In genomic region chr2:98732430-98733051, GRCh38 we compare ENCODE assay signal across 12 cellular contexts. TPM values are rescaled to one million over a fixed set of nuclear protein-coding genes. Genes with fewer than 3 reads are reported as not detected.
DNase-seq lines count a peak whose midpoint lies in the region; ATAC-seq and TF ChIP-seq lines count a peak whose summit lies in the region.
"Had no signal": no experiment of that assay in that cellular context is flagged by ENCODE, and none has a peak within 500 bp of the region (broad histone marks: within the 10 kb centered on the region; RNA-seq: fewer than 3 reads in every experiment).

No MANE protein-coding gene starts in this region.

- H3K4me3 ChIP-seq in breast epithelium (peak overlapping the region in 1 of 3 donors; percentile 98), transverse colon (peak overlapping the region in 2 of 4 donors; percentile 87 to 98)

- H3K36me3 ChIP-seq in breast epithelium (no peaks in the 10 kb centered on the region), transverse colon (no peaks in the 10 kb centered on the region)
- H3K36me3 ChIP-seq: ascending aorta, ovary, SJSA1 had no signal

- CTCF ChIA-PET in MCF 10A (lab: Yijun Ruan, JAX) = interaction anchor here (0.8 kb wide), 1 partner anchor 106 kb away, joined by 3 read pairs; no protein-coding TSS in a partner anchor

- H3K4me3 Mint-ChIP-seq in MCF 10A (ENCODE audit: unreplicated experiment) (peak overlapping the region; percentile 67), mesothelial cell of epicardium (peak overlapping the region; percentile 47)
- H3K4me3 Mint-ChIP-seq in activated T-helper 2 cell treated with anti-CD3 and anti-CD28 coated beads, Interferon-gamma antibody, Interleukin-2, Interleukin-4, amounts not matched to agents 10 μg/mL and 5 μg/mL and 100 μg/mL, durations not matched to agents 14 hours and 24 hours and 36 hours (ENCODE audit: low read depth) = peak overlapping the region; percentile 88

- H3K27ac Mint-ChIP-seq in MCF 10A (ENCODE audit: low read depth, unreplicated experiment) (no peak overlapping the region), mesothelial cell of epicardium (no peak overlapping the region)
- H3K27ac Mint-ChIP-seq in activated T-helper 2 cell treated with anti-CD3 and anti-CD28 coated beads, Interferon-gamma antibody, Interleukin-2, Interleukin-4, amounts not matched to agents 10 μg/mL and 5 μg/mL and 100 μg/mL, durations not matched to agents 14 hours and 24 hours and 36 hours = peak overlapping the region; percentile 76

- H3K4me1 Mint-ChIP-seq in MCF 10A (ENCODE audit: insufficient read depth, unreplicated experiment) (peaks cover 18% of the 10 kb centered on the region), mesothelial cell of epicardium (peaks cover 14% of the 10 kb centered on the region)
- H3K4me1 Mint-ChIP-seq in activated T-helper 2 cell treated with anti-CD3 and anti-CD28 coated beads, Interferon-gamma antibody, Interleukin-2, Interleukin-4, amounts not matched to agents 10 μg/mL and 5 μg/mL and 100 μg/mL, durations not matched to agents 14 hours and 24 hours and 36 hours (ENCODE audit: low read depth) = peaks cover 70% of the 10 kb centered on the region

- POLR2A ChIA-PET in MCF 10A (lab: Yijun Ruan, JAX) = interaction anchor here (0.7 to 2.2 kb wide), 5 partner anchors 10 to 376 kb away, joined by 3 to 15 read pairs (median 4); no protein-coding TSS in a partner anchor

- H3K9me3 ChIP-seq in breast epithelium (no peaks in the 10 kb centered on the region), transverse colon (no peaks in the 10 kb centered on the region)
- H3K9me3 ChIP-seq: ascending aorta, ovary had no signal

- WGBS in transverse colon (ENCODE audit: low coverage in 1 of 2), 2 donors = 77 to 94% methylated on average over 2 to 8 of the region's 8 CpGs

- H3K36me3 Mint-ChIP-seq in MCF 10A (ENCODE audit: insufficient read depth, unreplicated experiment) = no peaks in the 10 kb centered on the region
- peaks cover 5% of the 10 kb centered on the region for H3K36me3 Mint-ChIP-seq in activated T-helper 2 cell treated with anti-CD3 and anti-CD28 coated beads, Interferon-gamma antibody, Interleukin-2, Interleukin-4, amounts not matched to agents 10 μg/mL and 5 μg/mL and 100 μg/mL, durations not matched to agents 14 hours and 24 hours and 36 hours (ENCODE audit: low read depth)
- no peaks in the 10 kb centered on the region for H3K36me3 Mint-ChIP-seq in mesothelial cell of epicardium

- H3K27me3 ChIP-seq in breast epithelium (no peaks in the 10 kb centered on the region), transverse colon (no peaks in the 10 kb centered on the region)
- H3K27me3 ChIP-seq: ascending aorta, ovary had no signal

- no TSS peak for BruUV-seq in MCF 10A (replicated peaks; lab: Mats Ljungman, UMichigan)

- no peak for TF ChIP-seq EP300 in transverse colon (IDR thresholded peaks at IDR 0.05; ENCODE audit: low read depth)

- H3K9me3 Mint-ChIP-seq in MCF 10A (ENCODE audit: unreplicated experiment) (no peaks in the 10 kb centered on the region), mesothelial cell of epicardium (peaks cover 5% of the 10 kb centered on the region)
- H3K9me3 Mint-ChIP-seq in activated T-helper 2 cell treated with anti-CD3 and anti-CD28 coated beads, Interferon-gamma antibody, Interleukin-2, Interleukin-4, amounts not matched to agents 10 μg/mL and 5 μg/mL and 100 μg/mL, durations not matched to agents 14 hours and 24 hours and 36 hours = no peaks in the 10 kb centered on the region

- H3K27ac ChIP-seq in breast epithelium = peak overlapping the region in 1 of 2 donors; percentile 87
- peak overlapping the region; percentile 88 to 99 (median 98) for H3K27ac ChIP-seq in transverse colon
- H3K27ac ChIP-seq: ovary, SJSA1 had no signal

- H3K27me3 Mint-ChIP-seq in MCF 10A (ENCODE audit: insufficient read depth, unreplicated experiment) = no peaks in the 10 kb centered on the region
- no peaks in the 10 kb centered on the region for H3K27me3 Mint-ChIP-seq in activated T-helper 2 cell treated with anti-CD3 and anti-CD28 coated beads, Interferon-gamma antibody, Interleukin-2, Interleukin-4, amounts not matched to agents 10 μg/mL and 5 μg/mL and 100 μg/mL, durations not matched to agents 14 hours and 24 hours and 36 hours (ENCODE audit: low read depth)
- H3K27me3 Mint-ChIP-seq in mesothelial cell of epicardium (ENCODE audit: low read depth) = peaks cover 26% of the 10 kb centered on the region

- DNase-seq in MCF 10A (ENCODE audit: unreplicated experiment) (no peak), breast epithelium (ENCODE audit: low spot score in 2 of 2) (no peak), mesothelial cell of epicardium (ENCODE audit: low spot score in 2 of 2, unreplicated experiment in 2 of 2) (no peak), transverse colon (no peak), ecto neural progenitor cell (ENCODE audit: low spot score) (no peak), left lobe of liver (ENCODE audit: low spot score) (no peak), Kasumi-1 (lab: John Stamatoyannopoulos, UW) (no peak)
- DNase-seq in activated T-helper 2 cell treated with anti-CD3 and anti-CD28 coated beads, Interferon-gamma antibody, Interleukin-2, Interleukin-4, amounts not matched to agents 10 μg/mL and 5 μg/mL and 100 μg/mL, durations not matched to agents 14 hours and 24 hours and 36 hours (ENCODE audit: low spot score) = no peak
- DNase-seq: NCI-H1417 treated with DMSO at 0.1 percent for 48 hours, ovary had no signal

- in situ Hi-C loops in transverse colon (cut with MboI; ENCODE audit: low pct_ligation_motif_present in 1 of 4, low pct_unique_long_range_greater_than_20kb in 1 of 4, low sequenced_read_pairs in 3 of 4) = no loop called here

- TF ChIP-seq CTCF in MCF 10A (IDR thresholded peaks at IDR 0.05; ENCODE audit: unreplicated experiment) = no peak
- TF ChIP-seq CTCF in breast epithelium (IDR thresholded peaks at IDR 0.05) = no peak
- no peak for TF ChIP-seq CTCF in mesothelial cell of epicardium (IDR thresholded peaks at IDR 0.05; ENCODE audit: unreplicated experiment)
- no peak for TF ChIP-seq CTCF in transverse colon (IDR thresholded peaks at IDR 0.05)

- H3K4me1 ChIP-seq in breast epithelium (peaks cover 0 to 2% of the 10 kb centered on the region in 2 donors), transverse colon (peaks cover 8 to 46% (median 35%) of the 10 kb centered on the region in 4 donors)

- TF ChIP-seq POLR2A in breast epithelium (IDR thresholded peaks at IDR 0.05) = no peak
- no peak for TF ChIP-seq POLR2A in transverse colon (IDR thresholded peaks at IDR 0.05)

- intact Hi-C loops in MCF 10A (cut with micrococcal nuclease) = loop anchor here (10.0 kb wide), 1 partner anchor 332 kb away; no protein-coding TSS in a partner anchor
- intact Hi-C loops in breast epithelium (cut with DNase I; ENCODE audit: low total_unique reads) = loop anchor here (2.0 kb wide), 1 partner anchor 32 kb away; no protein-coding TSS in a partner anchor
- intact Hi-C loops in activated T-helper 2 cell treated with anti-CD3 and anti-CD28 coated beads, Interferon-gamma antibody, Interleukin-2, Interleukin-4, amounts not matched to agents 10 μg/mL and 5 μg/mL and 100 μg/mL, durations not matched to agents 14 hours and 24 hours and 36 hours (cut with micrococcal nuclease) = loop anchor here (10.0 kb wide), 1 partner anchor 268 kb away; no protein-coding TSS in a partner anchor
- intact Hi-C loops in transverse colon (cut with DNase I; ENCODE audit: low total_unique reads) = loop anchor here (5.0 kb wide), 1 partner anchor 75 kb away; no protein-coding TSS in a partner anchor

- no peak for ATAC-seq in left lobe of liver

RNA-seq across cellular contexts. Expression of gene MGAT4A, which starts 1.6 kb away (rescaled TPM):
- 3.7 and 4.6 TPM in 2 replicates for total RNA-seq in MCF 10A (2022)
- total RNA-seq in breast epithelium = 10 to 100 TPM; 28.6 to 41.1 (median 34.4) TPM
- total RNA-seq in activated T-helper 2 cell treated with anti-CD3 and anti-CD28 coated beads, Interferon-gamma antibody, Interleukin-2, Interleukin-4, amounts not matched to agents 10 μg/mL and 5 μg/mL and 100 μg/mL, durations not matched to agents 14 hours and 24 hours and 36 hours = 42.0 and 44.6 TPM in 2 replicates
- 15.0 to 16.7 TPM (median 16.7 TPM) in 3 replicates for total RNA-seq in mesothelial cell of epicardium
- total RNA-seq in transverse colon = 100 to 1,000 TPM in 3 of 4 donors, 10 to 100 TPM in 1; 29.9 to 237 (median 124) TPM
- total RNA-seq in left lobe of liver = 6.9 TPM
- total RNA-seq: SJSA1 had no signal
